ENCODE assay signal across 1 cellular context in the genomic region with DNA sequence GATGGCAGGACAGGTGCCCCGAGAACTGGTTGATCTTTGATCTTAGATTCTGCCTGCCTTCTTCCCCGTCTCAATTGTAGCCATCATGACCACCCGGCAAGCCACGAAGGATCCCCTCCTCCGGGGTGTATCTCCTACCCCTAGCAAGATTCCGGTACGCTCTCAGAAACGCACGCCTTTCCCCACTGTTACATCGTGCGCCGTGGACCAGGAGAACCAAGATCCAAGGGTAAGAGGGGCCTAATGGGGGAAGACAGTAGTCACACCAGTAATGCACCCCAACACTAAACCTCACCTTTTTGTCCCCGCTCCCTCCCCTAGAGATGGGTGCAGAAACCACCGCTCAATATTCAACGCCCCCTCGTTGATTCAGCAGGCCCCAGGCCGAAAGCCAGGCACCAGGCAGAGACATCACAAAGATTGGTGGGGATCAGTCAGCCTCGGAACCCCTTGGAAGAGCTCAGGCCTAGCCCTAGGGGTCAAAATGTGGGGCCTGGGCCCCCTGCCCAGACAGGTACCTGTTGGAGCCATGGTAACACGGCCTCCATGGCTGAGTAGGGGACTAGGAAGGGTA.
TF ChIP-seq lines count a peak whose summit lies in the region.

No MANE protein-coding gene starts in this region.

TF ChIP-seq in liver, 16 proteins besides CTCF, POLR2A, EP300 and RAD21 (continued from another document):
- TF ChIP-seq, protein P1, sequence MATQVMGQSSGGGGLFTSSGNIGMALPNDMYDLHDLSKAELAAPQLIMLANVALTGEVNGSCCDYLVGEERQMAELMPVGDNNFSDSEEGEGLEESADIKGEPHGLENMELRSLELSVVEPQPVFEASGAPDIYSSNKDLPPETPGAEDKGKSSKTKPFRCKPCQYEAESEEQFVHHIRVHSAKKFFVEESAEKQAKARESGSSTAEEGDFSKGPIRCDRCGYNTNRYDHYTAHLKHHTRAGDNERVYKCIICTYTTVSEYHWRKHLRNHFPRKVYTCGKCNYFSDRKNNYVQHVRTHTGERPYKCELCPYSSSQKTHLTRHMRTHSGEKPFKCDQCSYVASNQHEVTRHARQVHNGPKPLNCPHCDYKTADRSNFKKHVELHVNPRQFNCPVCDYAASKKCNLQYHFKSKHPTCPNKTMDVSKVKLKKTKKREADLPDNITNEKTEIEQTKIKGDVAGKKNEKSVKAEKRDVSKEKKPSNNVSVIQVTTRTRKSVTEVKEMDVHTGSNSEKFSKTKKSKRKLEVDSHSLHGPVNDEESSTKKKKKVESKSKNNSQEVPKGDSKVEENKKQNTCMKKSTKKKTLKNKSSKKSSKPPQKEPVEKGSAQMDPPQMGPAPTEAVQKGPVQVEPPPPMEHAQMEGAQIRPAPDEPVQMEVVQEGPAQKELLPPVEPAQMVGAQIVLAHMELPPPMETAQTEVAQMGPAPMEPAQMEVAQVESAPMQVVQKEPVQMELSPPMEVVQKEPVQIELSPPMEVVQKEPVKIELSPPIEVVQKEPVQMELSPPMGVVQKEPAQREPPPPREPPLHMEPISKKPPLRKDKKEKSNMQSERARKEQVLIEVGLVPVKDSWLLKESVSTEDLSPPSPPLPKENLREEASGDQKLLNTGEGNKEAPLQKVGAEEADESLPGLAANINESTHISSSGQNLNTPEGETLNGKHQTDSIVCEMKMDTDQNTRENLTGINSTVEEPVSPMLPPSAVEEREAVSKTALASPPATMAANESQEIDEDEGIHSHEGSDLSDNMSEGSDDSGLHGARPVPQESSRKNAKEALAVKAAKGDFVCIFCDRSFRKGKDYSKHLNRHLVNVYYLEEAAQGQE (IDR thresholded peaks at IDR 0.05), result no peak
- TF ChIP-seq YY1 (IDR thresholded peaks at IDR 0.05), result no peak
- no peak for TF ChIP-seq FOXA2 (IDR thresholded peaks at IDR 0.05)
- no peak for TF ChIP-seq SP1 (IDR thresholded peaks at IDR 0.05)
- TF ChIP-seq, protein P2, sequence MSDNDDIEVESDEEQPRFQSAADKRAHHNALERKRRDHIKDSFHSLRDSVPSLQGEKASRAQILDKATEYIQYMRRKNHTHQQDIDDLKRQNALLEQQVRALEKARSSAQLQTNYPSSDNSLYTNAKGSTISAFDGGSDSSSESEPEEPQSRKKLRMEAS (IDR thresholded peaks at IDR 0.05), result no peak
- no peak for TF ChIP-seq FOXA1 (IDR thresholded peaks at IDR 0.05)
- no peak for TF ChIP-seq RXRA (IDR thresholded peaks at IDR 0.05)
- no peak for TF ChIP-seq NR2F2 (IDR thresholded peaks at IDR 0.05)
- TF ChIP-seq HNF4A (conservative IDR thresholded peaks at IDR 0.05), result no peak
- TF ChIP-seq TAF1 (conservative IDR thresholded peaks at IDR 0.05), result no peak
- no peak for TF ChIP-seq HNF4G (IDR thresholded peaks at IDR 0.05)
- TF ChIP-seq GABPA (IDR thresholded peaks at IDR 0.05 in 1 of 2, conservative IDR thresholded peaks at IDR 0.05 in 1 of 2), result no peak
- TF ChIP-seq, protein P3, sequence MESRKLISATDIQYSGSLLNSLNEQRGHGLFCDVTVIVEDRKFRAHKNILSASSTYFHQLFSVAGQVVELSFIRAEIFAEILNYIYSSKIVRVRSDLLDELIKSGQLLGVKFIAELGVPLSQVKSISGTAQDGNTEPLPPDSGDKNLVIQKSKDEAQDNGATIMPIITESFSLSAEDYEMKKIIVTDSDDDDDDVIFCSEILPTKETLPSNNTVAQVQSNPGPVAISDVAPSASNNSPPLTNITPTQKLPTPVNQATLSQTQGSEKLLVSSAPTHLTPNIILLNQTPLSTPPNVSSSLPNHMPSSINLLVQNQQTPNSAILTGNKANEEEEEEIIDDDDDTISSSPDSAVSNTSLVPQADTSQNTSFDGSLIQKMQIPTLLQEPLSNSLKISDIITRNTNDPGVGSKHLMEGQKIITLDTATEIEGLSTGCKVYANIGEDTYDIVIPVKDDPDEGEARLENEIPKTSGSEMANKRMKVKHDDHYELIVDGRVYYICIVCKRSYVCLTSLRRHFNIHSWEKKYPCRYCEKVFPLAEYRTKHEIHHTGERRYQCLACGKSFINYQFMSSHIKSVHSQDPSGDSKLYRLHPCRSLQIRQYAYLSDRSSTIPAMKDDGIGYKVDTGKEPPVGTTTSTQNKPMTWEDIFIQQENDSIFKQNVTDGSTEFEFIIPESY (IDR thresholded peaks at IDR 0.05), result no peak
